1 cellular context compared by ENCODE assay signal in the genomic region with DNA sequence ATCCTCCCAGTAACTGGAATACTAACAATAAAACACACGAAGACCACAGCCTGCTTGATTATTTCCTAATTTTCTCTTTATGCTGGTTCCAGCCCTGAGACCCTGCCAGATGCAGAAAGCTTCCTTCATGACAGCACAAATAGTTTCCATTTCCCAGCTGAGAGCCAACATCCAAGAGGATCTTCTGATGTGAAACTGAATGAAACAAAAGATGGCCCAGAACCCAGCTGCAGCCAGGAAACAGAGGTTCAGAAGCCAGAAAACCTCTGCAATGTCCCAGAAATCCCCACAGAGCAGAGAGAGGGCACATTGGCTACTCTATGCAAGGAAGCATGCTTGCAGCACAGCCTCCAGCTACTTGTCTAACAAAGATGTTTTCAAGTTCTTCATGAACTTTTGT.
TF ChIP-seq lines count a peak whose summit lies in the region.

No MANE protein-coding gene starts in this region.

TF ChIP-seq in HepG2, 621 proteins besides CTCF, POLR2A, EP300 and RAD21 (continued from another document):
- TF ChIP-seq E2F2 (CRISPR knock-in tag; IDR thresholded peaks at IDR 0.05; ENCODE audit: borderline replicate concordance) (no peak), SP140L (CRISPR knock-in tag; IDR thresholded peaks at IDR 0.05; ENCODE audit: borderline replicate concordance) (no peak), NR2F1 (CRISPR knock-in tag; IDR thresholded peaks at IDR 0.05) (no peak), ARID3A (IDR thresholded peaks at IDR 0.05; ENCODE audit: low read depth, low read length) (no peak), TFE3 (CRISPR knock-in tag; IDR thresholded peaks at IDR 0.05) (no peak), HNRNPH1 (optimal IDR thresholded peaks at IDR 0.05; ENCODE audit: low read depth, low read length) (no peak)
- TF ChIP-seq, protein P1, sequence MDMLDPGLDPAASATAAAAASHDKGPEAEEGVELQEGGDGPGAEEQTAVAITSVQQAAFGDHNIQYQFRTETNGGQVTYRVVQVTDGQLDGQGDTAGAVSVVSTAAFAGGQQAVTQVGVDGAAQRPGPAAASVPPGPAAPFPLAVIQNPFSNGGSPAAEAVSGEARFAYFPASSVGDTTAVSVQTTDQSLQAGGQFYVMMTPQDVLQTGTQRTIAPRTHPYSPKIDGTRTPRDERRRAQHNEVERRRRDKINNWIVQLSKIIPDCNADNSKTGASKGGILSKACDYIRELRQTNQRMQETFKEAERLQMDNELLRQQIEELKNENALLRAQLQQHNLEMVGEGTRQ (IDR thresholded peaks at IDR 0.05; ENCODE audit: low read depth, low read length) = no peak
- TF ChIP-seq, protein P1 (CRISPR knock-in tag; IDR thresholded peaks at IDR 0.05; ENCODE audit: borderline replicate concordance) = no peak
- TF ChIP-seq, protein P2, sequence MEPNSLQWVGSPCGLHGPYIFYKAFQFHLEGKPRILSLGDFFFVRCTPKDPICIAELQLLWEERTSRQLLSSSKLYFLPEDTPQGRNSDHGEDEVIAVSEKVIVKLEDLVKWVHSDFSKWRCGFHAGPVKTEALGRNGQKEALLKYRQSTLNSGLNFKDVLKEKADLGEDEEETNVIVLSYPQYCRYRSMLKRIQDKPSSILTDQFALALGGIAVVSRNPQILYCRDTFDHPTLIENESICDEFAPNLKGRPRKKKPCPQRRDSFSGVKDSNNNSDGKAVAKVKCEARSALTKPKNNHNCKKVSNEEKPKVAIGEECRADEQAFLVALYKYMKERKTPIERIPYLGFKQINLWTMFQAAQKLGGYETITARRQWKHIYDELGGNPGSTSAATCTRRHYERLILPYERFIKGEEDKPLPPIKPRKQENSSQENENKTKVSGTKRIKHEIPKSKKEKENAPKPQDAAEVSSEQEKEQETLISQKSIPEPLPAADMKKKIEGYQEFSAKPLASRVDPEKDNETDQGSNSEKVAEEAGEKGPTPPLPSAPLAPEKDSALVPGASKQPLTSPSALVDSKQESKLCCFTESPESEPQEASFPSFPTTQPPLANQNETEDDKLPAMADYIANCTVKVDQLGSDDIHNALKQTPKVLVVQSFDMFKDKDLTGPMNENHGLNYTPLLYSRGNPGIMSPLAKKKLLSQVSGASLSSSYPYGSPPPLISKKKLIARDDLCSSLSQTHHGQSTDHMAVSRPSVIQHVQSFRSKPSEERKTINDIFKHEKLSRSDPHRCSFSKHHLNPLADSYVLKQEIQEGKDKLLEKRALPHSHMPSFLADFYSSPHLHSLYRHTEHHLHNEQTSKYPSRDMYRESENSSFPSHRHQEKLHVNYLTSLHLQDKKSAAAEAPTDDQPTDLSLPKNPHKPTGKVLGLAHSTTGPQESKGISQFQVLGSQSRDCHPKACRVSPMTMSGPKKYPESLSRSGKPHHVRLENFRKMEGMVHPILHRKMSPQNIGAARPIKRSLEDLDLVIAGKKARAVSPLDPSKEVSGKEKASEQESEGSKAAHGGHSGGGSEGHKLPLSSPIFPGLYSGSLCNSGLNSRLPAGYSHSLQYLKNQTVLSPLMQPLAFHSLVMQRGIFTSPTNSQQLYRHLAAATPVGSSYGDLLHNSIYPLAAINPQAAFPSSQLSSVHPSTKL (CRISPR knock-in tag; IDR thresholded peaks at IDR 0.05) = no peak
